Comparison of ENCODE assay signal across 11 cellular contexts in genomic region chr12:104121001-104121400, GRCh38. TPM values are rescaled to one million over a fixed set of nuclear protein-coding genes. Genes with fewer than 3 reads are reported as not detected.
A peak's percentile ranks its signal among the peaks of the same experiment; 100 is the strongest.
DNase-seq lines count a peak whose midpoint lies in the region; ATAC-seq, FAIRE-seq and TF ChIP-seq lines count a peak whose summit lies in the region.
"Had no signal": no experiment of that assay in that cellular context is flagged by ENCODE, and none has a peak within 500 bp of the region (broad histone marks: within the 10 kb centered on the region; RNA-seq: fewer than 3 reads in every experiment).

No MANE protein-coding gene starts in this region.

- no peak for FAIRE-seq in endothelial cell of umbilical vein (lab: Jason Lieb, UNC)

- H3K27ac Mint-ChIP-seq in activated naive CD8-positive, alpha-beta T cell treated with anti-CD3 and anti-CD28 coated beads for 36 hours, result no peak overlapping the region
- H3K27ac Mint-ChIP-seq: CD8-positive, alpha-beta T cell had no signal

- H3K9ac ChIP-seq in endothelial cell of umbilical vein (replicated peaks; ENCODE audit: extremely low read depth, insufficient read depth, low read length), result no peak overlapping the region

- H3K4me3 Mint-ChIP-seq in activated naive CD8-positive, alpha-beta T cell treated with anti-CD3 and anti-CD28 coated beads for 36 hours, result no peak overlapping the region
- H3K4me3 Mint-ChIP-seq: CD8-positive, alpha-beta T cell had no signal

- H3K4me1 ChIP-seq in endothelial cell of umbilical vein (ENCODE audit: control insufficient read depth, extremely low read depth, insufficient read depth, low read length), result peaks cover 12% of the 10 kb centered on the region

- peak overlapping the region; percentile 31 for H3K4me2 ChIP-seq in endothelial cell of umbilical vein (ENCODE audit: insufficient read depth, low read length)

- POLR2A ChIA-PET in BJ (lab: Charles Lee) (interaction anchor here (1.1 kb wide), 1 partner anchor 155 kb away, joined by 3 read pairs; the partner anchor contains the start of gene TDG), endothelial cell of umbilical vein (lab: Charles Lee) (no interaction called here)

- H3K9me3 Mint-ChIP-seq in activated naive CD8-positive, alpha-beta T cell treated with anti-CD3 and anti-CD28 coated beads for 36 hours, result no peaks in the 10 kb centered on the region
- H3K9me3 Mint-ChIP-seq: CD8-positive, alpha-beta T cell had no signal

- no peak for TF ChIP-seq CTCF in BJ (IDR thresholded peaks at IDR 0.05; ENCODE audit: insufficient read depth, low read depth, low read length)
- TF ChIP-seq CTCF in endothelial cell of umbilical vein (IDR thresholded peaks at IDR 0.05; ENCODE audit: extremely low read depth in 1 of 2, insufficient read depth in 1 of 2, low read depth in 1 of 2, low read length in 2 of 2), result no peak

- H3K27me3 ChIP-seq in BJ (ENCODE audit: control insufficient read depth, insufficient read depth, low read length) (no peaks in the 10 kb centered on the region), endothelial cell of umbilical vein (ENCODE audit: control insufficient read depth in 2 of 2, insufficient read depth in 2 of 2, low read length in 2 of 2) (no peaks in the 10 kb centered on the region)

- H3K9me1 ChIP-seq in endothelial cell of umbilical vein (replicated peaks; ENCODE audit: control insufficient read depth, extremely low read depth, insufficient read depth, low read length), result no peaks in the 10 kb centered on the region

- no peaks in the 10 kb centered on the region for H3K9me3 ChIP-seq in endothelial cell of umbilical vein (replicated peaks; ENCODE audit: control insufficient read depth, insufficient read depth, low read length)

- no peaks in the 10 kb centered on the region for H3K27me3 Mint-ChIP-seq in activated naive CD8-positive, alpha-beta T cell treated with anti-CD3 and anti-CD28 coated beads for 36 hours

- CTCF ChIA-PET in BJ (lab: Yijun Ruan, JAX) (interaction anchor here (0.6 to 2.1 kb wide), 2 partner anchors 12 to 545 kb away, joined by 5 to 10 read pairs; no protein-coding TSS in a partner anchor), endothelial cell of umbilical vein (lab: Charles Lee) (interaction anchor here (0.8 to 1.3 kb wide), 7 partner anchors 9 to 17 kb away, joined by 3 to 15 read pairs (median 4); partner anchors contain the start of gene NFYB)

- no peak for TF ChIP-seq POLR2A in endothelial cell of umbilical vein (IDR thresholded peaks at IDR 0.05; ENCODE audit: low read depth, low read length)

- peaks cover 3% of the 10 kb centered on the region for H3K4me1 Mint-ChIP-seq in activated naive CD8-positive, alpha-beta T cell treated with anti-CD3 and anti-CD28 coated beads for 36 hours

- no peak overlapping the region for H3K27ac ChIP-seq in endothelial cell of umbilical vein (ENCODE audit: insufficient read depth, low read depth, low read length)

- dilution Hi-C loops in endothelial cell of umbilical vein (cut with MboI; ENCODE audit: extremely low pct_ligation_motif_present, low sequenced_read_pairs), result no loop called here

- no peak for ATAC-seq in GM18502 (IDR thresholded peaks at IDR 0.05; ENCODE audit: poor library complexity, unreplicated experiment)
- ATAC-seq in HG02588 (IDR thresholded peaks at IDR 0.05; ENCODE audit: unreplicated experiment), result no peak
- ATAC-seq: CD8-positive, alpha-beta T cell had no signal

- H2AFZ ChIP-seq in endothelial cell of umbilical vein (ENCODE audit: low read depth, low read length), result no peak overlapping the region

- H4K20me1 ChIP-seq in endothelial cell of umbilical vein (replicated peaks; ENCODE audit: control insufficient read depth, extremely low read depth, insufficient read depth, low read length), result peaks cover 4% of the 10 kb centered on the region

- intact Hi-C loops in endothelial cell of umbilical vein (cut with micrococcal nuclease), result no loop called here

- H3K4me3 ChIP-seq in BJ (ENCODE audit: low read depth, low read length) (no peak overlapping the region), endothelial cell of umbilical vein (replicated peaks in 1 of 3; ENCODE audit: insufficient read depth in 1 of 3, low read depth in 1 of 3, low read length in 3 of 3) (no peak overlapping the region)

- no TSS peak for BruUV-seq in endothelial cell of umbilical vein (replicated peaks; lab: Mats Ljungman, UMichigan)

- H3K36me3 ChIP-seq in BJ (ENCODE audit: control insufficient read depth, insufficient read depth, low read length), result peaks cover 5% of the 10 kb centered on the region
- peaks cover 5 to 8% of the 10 kb centered on the region in 2 experiments for H3K36me3 ChIP-seq in endothelial cell of umbilical vein (ENCODE audit: control insufficient read depth in 2 of 2, extremely low read depth in 1 of 2, insufficient read depth in 2 of 2, low read length in 2 of 2)

- DNase-seq in BJ (ENCODE audit: low read depth), result peak; percentile 39
- peak; percentile 88 for DNase-seq in NCI-H226
- peak; percentile 41 for DNase-seq in endothelial cell of umbilical vein (ENCODE audit: low read depth, low spot score)
- peak; percentile 16 for DNase-seq in midbrain (lab: John Stamatoyannopoulos, UW)
- no peak for DNase-seq in activated naive CD8-positive, alpha-beta T cell treated with anti-CD3 and anti-CD28 coated beads for 36 hours
- DNase-seq in activated effector memory CD4-positive, alpha-beta T cell treated with Interleukin-2 at 50 U/mL for 16 hours, result no peak
- DNase-seq: activated T-cell treated with anti-CD3 and anti-CD28 coated beads, Interleukin-2, amount 50 U/mL, for 1 hour; CD8-positive, alpha-beta T cell; NCI-H187 had no signal

- H3K79me2 ChIP-seq in endothelial cell of umbilical vein (ENCODE audit: control insufficient read depth, insufficient read depth, low read length), result no peaks in the 10 kb centered on the region

- peaks cover 6% of the 10 kb centered on the region for H3K36me3 Mint-ChIP-seq in activated naive CD8-positive, alpha-beta T cell treated with anti-CD3 and anti-CD28 coated beads for 36 hours

TF ChIP-seq in endothelial cell of umbilical vein, 7 proteins besides CTCF, POLR2A, EP300 and RAD21:
- no peak for TF ChIP-seq POLR2AphosphoS5 (IDR thresholded peaks at IDR 0.05; ENCODE audit: insufficient read depth, low read depth, low read length)
- no peak for TF ChIP-seq MYC (IDR thresholded peaks at IDR 0.05; ENCODE audit: low read depth, low read length)
- peak; percentile 9 for TF ChIP-seq JUN (IDR thresholded peaks at IDR 0.05; ENCODE audit: borderline replicate concordance, insufficient read depth, insufficient read length, low read depth)
- TF ChIP-seq, protein P1, sequence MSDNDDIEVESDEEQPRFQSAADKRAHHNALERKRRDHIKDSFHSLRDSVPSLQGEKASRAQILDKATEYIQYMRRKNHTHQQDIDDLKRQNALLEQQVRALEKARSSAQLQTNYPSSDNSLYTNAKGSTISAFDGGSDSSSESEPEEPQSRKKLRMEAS (IDR thresholded peaks at IDR 0.05; ENCODE audit: insufficient read depth, insufficient read length), result no peak
- no peak for TF ChIP-seq EZH2 (IDR thresholded peaks at IDR 0.05; ENCODE audit: borderline replicate concordance, low read depth, low read length, severe bottlenecking)
- peak; percentile 34 for TF ChIP-seq FOS (IDR thresholded peaks at IDR 0.05; ENCODE audit: borderline replicate concordance, insufficient read depth, low read length)
- TF ChIP-seq GATA2 (IDR thresholded peaks at IDR 0.05; ENCODE audit: insufficient read depth, insufficient read length, low read depth, low read length), result no peak
TF ChIP-seq in endothelial cell of umbilical vein: peak in this region for 2.

RNA-seq across cellular contexts. Expression of gene NFYB, which starts 17.0 kb away (rescaled TPM):
- polyA plus RNA-seq in BJ (2011; rRNA removed) (23.3 and 42.0 TPM in 2 replicates), endothelial cell of umbilical vein (9.7 and 10.2 TPM in 2 replicates)
- polyA minus RNA-seq in BJ (2011; rRNA and poly(A)+ RNA removed), result 8.8 and 10.2 TPM in 2 replicates
- 18.9 and 23.3 TPM in 2 replicates for total RNA-seq in endothelial cell of umbilical vein
- 11.5 and 12.3 TPM in 2 replicates for polyA plus RNA-seq in endothelial cell of umbilical vein (2011; cell fraction: cytosol; rRNA removed)
- 15.3 and 23.8 TPM in 2 replicates for polyA plus RNA-seq in endothelial cell of umbilical vein (2011; cell fraction: nucleus; rRNA removed)
- 17.9 and 27.0 TPM in 2 replicates for polyA plus RNA-seq in endothelial cell of umbilical vein (2012)
- polyA minus RNA-seq in endothelial cell of umbilical vein, result 9.0 and 9.1 TPM in 2 replicates
- 13.9 TPM for polyA minus RNA-seq in endothelial cell of umbilical vein (2011; cell fraction: cytosol; rRNA and poly(A)+ RNA removed)
- polyA minus RNA-seq in endothelial cell of umbilical vein (2011; cell fraction: nucleus; rRNA and poly(A)+ RNA removed), result 6.3 and 8.7 TPM in 2 replicates
- total RNA-seq in activated naive CD8-positive, alpha-beta T cell treated with anti-CD3 and anti-CD28 coated beads for 36 hours, result 10 to 100 TPM; 30.6 to 32.3 TPM

RNA-seq across cellular contexts. Expression of gene HCFC2, which starts 56.7 kb away (rescaled TPM):
- polyA plus RNA-seq in BJ (2011; rRNA removed), result 10.4 and 19.7 TPM in 2 replicates
- 9.5 and 10.4 TPM in 2 replicates for polyA minus RNA-seq in BJ (2011; rRNA and poly(A)+ RNA removed)
- 13.4 and 15.6 TPM in 2 replicates for total RNA-seq in endothelial cell of umbilical vein
- 5.4 and 6.0 TPM in 2 replicates for polyA plus RNA-seq in endothelial cell of umbilical vein
- polyA plus RNA-seq in endothelial cell of umbilical vein (2011; cell fraction: cytosol; rRNA removed), result 5.9 and 7.3 TPM in 2 replicates
- 19.7 and 23.8 TPM in 2 replicates for polyA plus RNA-seq in endothelial cell of umbilical vein (2011; cell fraction: nucleus; rRNA removed)
- 11.2 and 11.7 TPM in 2 replicates for polyA plus RNA-seq in endothelial cell of umbilical vein (2012)
- 11.4 and 12.5 TPM in 2 replicates for polyA minus RNA-seq in endothelial cell of umbilical vein
- polyA minus RNA-seq in endothelial cell of umbilical vein (2011; cell fraction: cytosol; rRNA and poly(A)+ RNA removed), result 3.7 TPM
- 14.1 and 18.8 TPM in 2 replicates for polyA minus RNA-seq in endothelial cell of umbilical vein (2011; cell fraction: nucleus; rRNA and poly(A)+ RNA removed)
- 1 to 10 TPM; 7.6 to 8.0 TPM for total RNA-seq in activated naive CD8-positive, alpha-beta T cell treated with anti-CD3 and anti-CD28 coated beads for 36 hours

Comparison
In these comparisons a context has a peak if more than half of its experiments do, and no peak if none do; other contexts are left out.
1. DNase-seq: peak in BJ (single experiment), NCI-H226 (single experiment), endothelial cell of umbilical vein (single experiment) and midbrain (single experiment); none in activated naive CD8-positive, alpha-beta T cell treated with anti-CD3 and anti-CD28 coated beads for 36 hours (single experiment) and activated effector memory CD4-positive, alpha-beta T cell treated with Interleukin-2 at 50 U/mL for 16 hours (single experiment).